Comparison of ENCODE assay signal across 1 cellular context in genomic region chr2:15591692-15592463, GRCh38.
A peak's percentile ranks its signal among the peaks of the same experiment; 100 is the strongest.
TF ChIP-seq lines count a peak whose summit lies in the region.

TSS of gene DDX1 (plus strand) at chr2:15591868. CDS start at chr2:15591934, 66 bp downstream.

TF ChIP-seq in A549, 52 proteins besides CTCF, POLR2A, EP300 and RAD21 (continued from another document):
- TF ChIP-seq, protein P1, sequence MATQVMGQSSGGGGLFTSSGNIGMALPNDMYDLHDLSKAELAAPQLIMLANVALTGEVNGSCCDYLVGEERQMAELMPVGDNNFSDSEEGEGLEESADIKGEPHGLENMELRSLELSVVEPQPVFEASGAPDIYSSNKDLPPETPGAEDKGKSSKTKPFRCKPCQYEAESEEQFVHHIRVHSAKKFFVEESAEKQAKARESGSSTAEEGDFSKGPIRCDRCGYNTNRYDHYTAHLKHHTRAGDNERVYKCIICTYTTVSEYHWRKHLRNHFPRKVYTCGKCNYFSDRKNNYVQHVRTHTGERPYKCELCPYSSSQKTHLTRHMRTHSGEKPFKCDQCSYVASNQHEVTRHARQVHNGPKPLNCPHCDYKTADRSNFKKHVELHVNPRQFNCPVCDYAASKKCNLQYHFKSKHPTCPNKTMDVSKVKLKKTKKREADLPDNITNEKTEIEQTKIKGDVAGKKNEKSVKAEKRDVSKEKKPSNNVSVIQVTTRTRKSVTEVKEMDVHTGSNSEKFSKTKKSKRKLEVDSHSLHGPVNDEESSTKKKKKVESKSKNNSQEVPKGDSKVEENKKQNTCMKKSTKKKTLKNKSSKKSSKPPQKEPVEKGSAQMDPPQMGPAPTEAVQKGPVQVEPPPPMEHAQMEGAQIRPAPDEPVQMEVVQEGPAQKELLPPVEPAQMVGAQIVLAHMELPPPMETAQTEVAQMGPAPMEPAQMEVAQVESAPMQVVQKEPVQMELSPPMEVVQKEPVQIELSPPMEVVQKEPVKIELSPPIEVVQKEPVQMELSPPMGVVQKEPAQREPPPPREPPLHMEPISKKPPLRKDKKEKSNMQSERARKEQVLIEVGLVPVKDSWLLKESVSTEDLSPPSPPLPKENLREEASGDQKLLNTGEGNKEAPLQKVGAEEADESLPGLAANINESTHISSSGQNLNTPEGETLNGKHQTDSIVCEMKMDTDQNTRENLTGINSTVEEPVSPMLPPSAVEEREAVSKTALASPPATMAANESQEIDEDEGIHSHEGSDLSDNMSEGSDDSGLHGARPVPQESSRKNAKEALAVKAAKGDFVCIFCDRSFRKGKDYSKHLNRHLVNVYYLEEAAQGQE (IDR thresholded peaks at IDR 0.05), result peak; percentile 61
TF ChIP-seq in A549: peak in this region for 16.
